Comparison of ENCODE assay signal across 14 cellular contexts in the genomic region with DNA sequence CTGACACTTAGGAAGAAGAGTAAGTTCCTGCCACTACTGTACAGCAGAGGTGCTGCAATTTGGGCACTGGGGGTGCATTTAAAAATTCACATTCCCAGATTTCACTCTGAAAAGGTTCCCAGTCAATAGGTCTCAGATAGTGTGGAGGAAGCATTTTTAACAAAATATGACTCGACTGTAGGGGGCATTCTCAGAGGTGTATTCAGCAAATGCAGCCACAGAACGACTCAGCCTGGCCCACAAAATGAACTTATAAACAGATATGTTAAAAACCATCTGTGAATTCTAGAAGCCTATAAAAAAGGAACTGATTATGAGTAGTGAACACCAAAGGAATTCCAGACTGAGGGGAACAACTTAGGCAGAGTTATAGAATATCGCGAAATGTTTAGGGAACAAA.
"Had no signal": no experiment of that assay in that cellular context is flagged by ENCODE, and none has a peak within 500 bp of the region (broad histone marks: within the 10 kb centered on the region; RNA-seq: fewer than 3 reads in every experiment).

No MANE protein-coding gene starts in this region.

- H3K9me3 Mint-ChIP-seq: activated T-helper 2 cell treated with anti-CD3 and anti-CD28 coated beads, Interferon-gamma antibody, Interleukin-2, Interleukin-4, amounts not matched to agents 10 μg/mL and 5 μg/mL and 100 μg/mL, durations not matched to agents 14 hours and 24 hours and 36 hours had no signal

- DNase-seq: activated CD4-positive, alpha-beta T cell treated with anti-CD3 and anti-CD28 coated beads for 4 hours; activated naive CD4-positive, alpha-beta T cell treated with anti-CD3 and anti-CD28 coated beads, Interleukin-2, amount 50 U/mL, for 16 hours; adrenal gland; ovary; sigmoid colon; stimulated activated CD4-positive, alpha-beta T cell treated with anti-CD3 and anti-CD28 coated beads, Interleukin-2, amount 100 ng/mL, for 48 hours; stimulated activated naive CD4-positive, alpha-beta T cell treated with Interleukin-2 at 50 U/mL for 16 hours had no signal

- H3K9me3 ChIP-seq: adrenal gland, esophagus muscularis mucosa, gastroesophageal sphincter, ovary, sigmoid colon had no signal

- H3K4me2 ChIP-seq: hepatocyte had no signal

- H3K27ac Mint-ChIP-seq: activated T-helper 2 cell treated with anti-CD3 and anti-CD28 coated beads, Interferon-gamma antibody, Interleukin-2, Interleukin-4, amounts not matched to agents 10 μg/mL and 5 μg/mL and 100 μg/mL, durations not matched to agents 14 hours and 24 hours and 36 hours; brain; type B pancreatic cell had no signal

- H2AFZ ChIP-seq: hepatocyte had no signal

- H3K27ac ChIP-seq: adrenal gland, esophagus muscularis mucosa, gastroesophageal sphincter, hepatocyte, ovary, sigmoid colon had no signal

- ATAC-seq: gastroesophageal sphincter had no signal

- H3K27me3 ChIP-seq: adrenal gland, esophagus muscularis mucosa, gastroesophageal sphincter, hepatocyte, ovary, sigmoid colon had no signal

- H3K4me3 ChIP-seq: adrenal gland, esophagus muscularis mucosa, gastroesophageal sphincter, hepatocyte, ovary, sigmoid colon had no signal

- H3K4me1 Mint-ChIP-seq: neural crest cell had no signal

- H3K4me3 Mint-ChIP-seq: brain, neural crest cell, type B pancreatic cell had no signal

- H3K27me3 Mint-ChIP-seq: brain, type B pancreatic cell had no signal

- H3K36me3 ChIP-seq: adrenal gland, esophagus muscularis mucosa, gastroesophageal sphincter, ovary, sigmoid colon had no signal
